Comparison of ENCODE assay signal across 8 cellular contexts in the genomic region with DNA sequence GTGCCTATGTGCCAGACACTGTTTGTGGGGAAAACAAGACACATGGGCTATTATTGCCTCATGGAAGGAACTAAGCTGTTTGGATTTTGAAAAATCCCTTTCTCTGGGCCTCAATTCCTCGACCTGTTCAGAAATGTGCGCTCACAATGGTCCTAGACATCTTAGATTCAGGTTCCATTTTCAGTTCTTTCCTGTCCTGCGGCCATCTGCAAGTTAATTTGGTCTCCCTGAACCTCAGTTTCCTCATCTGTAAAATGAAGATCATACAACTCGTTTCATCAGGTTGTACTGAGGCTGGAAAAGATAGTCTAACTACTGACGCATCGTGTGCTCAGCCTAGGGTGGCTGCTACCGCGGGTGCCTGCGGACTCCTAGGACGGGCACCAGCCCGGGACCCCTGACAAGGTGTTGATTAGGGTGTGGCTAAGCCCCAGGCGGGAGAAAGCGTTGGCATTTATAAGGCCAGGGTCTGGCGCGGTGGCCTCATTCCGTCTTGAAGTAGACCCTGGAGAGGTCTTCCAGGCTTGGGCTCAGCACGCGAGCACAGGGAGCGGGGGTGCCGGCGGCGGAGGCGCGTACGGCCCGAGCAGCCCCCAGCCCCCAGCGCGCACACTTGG. TPM values are rescaled to one million over a fixed set of nuclear protein-coding genes. Genes with fewer than 3 reads are reported as not detected.
DNase-seq lines count a peak whose midpoint lies in the region; ATAC-seq, FAIRE-seq and TF ChIP-seq lines count a peak whose summit lies in the region.

No MANE protein-coding gene starts in this region.

- peak overlapping the region; percentile 81 for H4K91ac ChIP-seq in IMR-90 (ENCODE audit: insufficient read depth, low read depth, low read length)

- POLR2A ChIA-PET in AG04450 (lab: Yijun Ruan, JAX) (interaction anchor here (0.5 to 1.0 kb wide), 4 partner anchors 29 to 156 kb away, joined by 3 to 7 read pairs (median 4); a partner anchor contains a TSS), IMR-90 (lab: Charles Lee; ENCODE audit: unreplicated experiment) (no interaction called here)

- peak overlapping the region; percentile 59; the same call in 1 of the 2 replicates for H2AK5ac ChIP-seq in IMR-90 (ENCODE audit: low read depth, low read length)

- H3K9me3 ChIP-seq in AG04450 (ENCODE audit: control insufficient read depth, insufficient read depth, low read length) (no peaks in the 10 kb centered on the region), IMR-90 (ENCODE audit: control insufficient read depth, insufficient read depth, low read length) (no peaks in the 10 kb centered on the region), ascending aorta (no peaks in the 10 kb centered on the region), keratinocyte (ENCODE audit: control insufficient read depth, low read depth, low read length) (no peaks in the 10 kb centered on the region)

- TF ChIP-seq CTCF in AG04450 (IDR thresholded peaks at IDR 0.05; ENCODE audit: low read depth, low read length) (no peak), IMR-90 (conservative IDR thresholded peaks at IDR 0.05; ENCODE audit: low read depth, low read length) (no peak; the same call in 1 of the 2 replicates), ascending aorta (IDR thresholded peaks at IDR 0.05) (no peak), keratinocyte (optimal IDR thresholded peaks at IDR 0.05 in 1 of 3, IDR thresholded peaks at IDR 0.05 in 1 of 3, conservative IDR thresholded peaks at IDR 0.05 in 1 of 3; ENCODE audit: extremely low read depth in 1 of 3, insufficient read depth in 2 of 3, low read length in 3 of 3) (no peak)

- H2BK15ac ChIP-seq in IMR-90 (ENCODE audit: low read depth, low read length) = no peak overlapping the region

- peak overlapping the region; percentile 77 for H3K4me2 ChIP-seq in IMR-90 (ENCODE audit: low read depth, low read length)
- peak overlapping the region; percentile 97 for H3K4me2 ChIP-seq in keratinocyte (ENCODE audit: control insufficient read depth, extremely low read depth, insufficient read depth, low read depth, low read length)

- H4K5ac ChIP-seq in IMR-90 (ENCODE audit: low read depth, low read length) = peak overlapping the region; percentile 43

- peak overlapping the region; percentile 98 for H2AK9ac ChIP-seq in IMR-90 (replicated peaks; ENCODE audit: low read depth, low read length, poor library complexity)

- H3K4me1 ChIP-seq in IMR-90 (ENCODE audit: control insufficient read depth, insufficient read depth, low read length) (peaks cover 2% of the 10 kb centered on the region), ascending aorta (peaks cover 4 to 12% of the 10 kb centered on the region in 2 donors), keratinocyte (ENCODE audit: control insufficient read depth, extremely low read depth, insufficient read depth, low read length) (peaks cover 27% of the 10 kb centered on the region)

- peak overlapping the region; percentile 98 for H2AFZ ChIP-seq in IMR-90 (replicated peaks; ENCODE audit: low read length, poor library complexity)
- H2AFZ ChIP-seq in keratinocyte (ENCODE audit: control insufficient read depth, low read length) = peak overlapping the region; percentile 90

- no peaks in the 10 kb centered on the region for H3K27me3 ChIP-seq in AG04450 (ENCODE audit: control insufficient read depth, insufficient read depth, low read length)
- no peaks in the 10 kb centered on the region for H3K27me3 ChIP-seq in IMR-90 (ENCODE audit: control insufficient read depth, insufficient read depth, low read length)
- no peaks in the 10 kb centered on the region for H3K27me3 ChIP-seq in ascending aorta
- no peaks in the 10 kb centered on the region for H3K27me3 ChIP-seq in keratinocyte (ENCODE audit: control insufficient read depth, extremely low read depth, insufficient read depth, low read length)

- H3K27ac ChIP-seq in AG04450 (ENCODE audit: low read depth, low read length) (peak overlapping the region; percentile 61), IMR-90 (ENCODE audit: insufficient read depth, low read length) (peak overlapping the region; percentile 75), ascending aorta (peak overlapping the region; percentile 81 to 87), keratinocyte (ENCODE audit: control insufficient read depth, insufficient read depth, low read length) (peak overlapping the region; percentile 42)

- TF ChIP-seq POLR2A in IMR-90 (IDR thresholded peaks at IDR 0.05; ENCODE audit: low read depth, low read length) = no peak

- ATAC-seq in GM19035 (IDR thresholded peaks at IDR 0.05; ENCODE audit: unreplicated experiment) = peak; percentile 16
- peak; percentile 40 for ATAC-seq in IMR-90 (ENCODE audit: low read depth)
- peak; percentile 42 for ATAC-seq in stimulated activated naive CD8-positive, alpha-beta T cell treated with anti-CD3 and anti-CD28 coated beads, Interleukin-15, Interleukin-2, amounts not matched to agents 100 U/mL and 50 U/mL, for 24 hours

- peak overlapping the region; percentile 94 to 96 for H4K8ac ChIP-seq in IMR-90 (ENCODE audit: low read depth in 2 of 2, low read length in 2 of 2)

- H3K9me1 ChIP-seq in IMR-90 (ENCODE audit: insufficient read depth, low read length) (peaks cover 3% of the 10 kb centered on the region; the same call in 1 of the 2 replicates), keratinocyte (ENCODE audit: control insufficient read depth, extremely low read depth, insufficient read depth, low read length) (peaks cover 5% of the 10 kb centered on the region)

- WGBS in IMR-90 (ENCODE audit: extremely low coverage in 2 of 2, insufficient read length in 1 of 2), 2 experiments = 29% methylated on average over 6 of the region's 28 CpGs; no CpG with 5 or more reads in 1 of the 2 experiments

- peak overlapping the region; percentile 55 for H2BK5ac ChIP-seq in IMR-90 (ENCODE audit: low read depth, low read length, poor library complexity, severe bottlenecking)

- no peak for TF ChIP-seq RAD21 in IMR-90 (IDR thresholded peaks at IDR 0.05; ENCODE audit: low read length)

- no peak overlapping the region for H2BK20ac ChIP-seq in IMR-90 (ENCODE audit: low read depth, low read length)

- FAIRE-seq in keratinocyte (lab: Jason Lieb, UNC) = no peak

- H3K4ac ChIP-seq in IMR-90 (ENCODE audit: low read depth, low read length) = peak overlapping the region; percentile 85

- H3K9ac ChIP-seq in IMR-90 (ENCODE audit: low read depth, low read length) (peak overlapping the region; percentile 88), keratinocyte (ENCODE audit: control insufficient read depth, extremely low read depth, insufficient read depth, low read length) (peak overlapping the region; percentile 87)

- peak overlapping the region; percentile 57; the same call in 1 of the 2 replicates for H3K56ac ChIP-seq in IMR-90 (ENCODE audit: extremely low read depth, insufficient read depth, low read length)

- H2BK120ac ChIP-seq in IMR-90 (ENCODE audit: low read depth, low read length) = peak overlapping the region; percentile 52; the same call in 1 of the 2 replicates

- BruUV-seq in IMR-90 (replicated peaks; lab: Mats Ljungman, UMichigan) = no TSS peak

- DNase-seq in AG04450 (ENCODE audit: low read depth, low spot score) (no peak), IMR-90 (no peak), ascending aorta (ENCODE audit: low spot score in 2 of 2) (no peak), keratinocyte (ENCODE audit: low read depth, low spot score) (no peak), H4 (ENCODE audit: low spot score) (no peak), HuH-7 (ENCODE audit: low spot score) (no peak)
- no peak for DNase-seq in stimulated activated naive CD8-positive, alpha-beta T cell treated with anti-CD3 and anti-CD28 coated beads, Interleukin-15, Interleukin-2, amounts not matched to agents 100 U/mL and 50 U/mL, for 24 hours

- CTCF ChIA-PET in AG04450 (lab: Charles Lee) = no interaction called here
- CTCF ChIA-PET in IMR-90 (lab: Yijun Ruan, JAX) = interaction anchor here (0.6 to 1.0 kb wide), 2 partner anchors 9 to 11 kb away, joined by 3 read pairs; no protein-coding TSS in a partner anchor

- H3K79me2 ChIP-seq in keratinocyte (ENCODE audit: control insufficient read depth, insufficient read depth, low read length) = peaks cover 44% of the 10 kb centered on the region

- peaks cover 37% of the 10 kb centered on the region for H4K20me1 ChIP-seq in IMR-90 (ENCODE audit: insufficient read depth, low read length)
- no peaks in the 10 kb centered on the region for H4K20me1 ChIP-seq in keratinocyte (ENCODE audit: control insufficient read depth, extremely low read depth, insufficient read depth, low read length)

- intact Hi-C loops in IMR-90 (cut with micrococcal nuclease) = loop anchor here (5.0 kb wide), 1 partner anchor 50 kb away; a partner anchor contains a TSS
- intact Hi-C loops in ascending aorta (cut with DNase I) = loop anchor here (5.0 kb wide), 1 partner anchor 50 kb away; a partner anchor contains a TSS

- in situ Hi-C loops in IMR-90 (cut with MboI; ENCODE audit: low sequenced_read_pairs) = no loop called here

- H3K79me1 ChIP-seq in IMR-90 (ENCODE audit: low read depth in 1 of 2, low read length in 2 of 2) = peaks cover 16 to 65% of the 10 kb centered on the region in 2 experiments

- H3K14ac ChIP-seq in IMR-90 (replicated peaks; ENCODE audit: low read depth, low read length) = peak overlapping the region; percentile 94; the same call in 1 of the 2 replicates

- no peak overlapping the region for H3K18ac ChIP-seq in IMR-90 (ENCODE audit: low read depth, low read length)

- H3K4me3 ChIP-seq in AG04450 (ENCODE audit: low read depth, low read length) = peak overlapping the region; percentile 78
- peak overlapping the region; percentile 88 for H3K4me3 ChIP-seq in IMR-90 (ENCODE audit: insufficient read depth, low read depth, low read length)
- peak overlapping the region; percentile 74 to 98 for H3K4me3 ChIP-seq in ascending aorta
- H3K4me3 ChIP-seq in keratinocyte (ENCODE audit: control insufficient read depth in 2 of 3, extremely low read depth in 1 of 3, insufficient read depth in 2 of 3, low read depth in 1 of 3, low read length in 3 of 3) = peak overlapping the region; percentile 69 to 89 (median 74)

- H3K23ac ChIP-seq in IMR-90 (ENCODE audit: low read depth, low read length) = peak overlapping the region; percentile 91

- dilution Hi-C loops in IMR-90 (cut with HindIII; ENCODE audit: low sequenced_read_pairs, unreplicated experiment) = no loop called here
- dilution Hi-C loops in keratinocyte (cut with MboI; ENCODE audit: extremely low pct_ligation_motif_present, low sequenced_read_pairs) = no loop called here

- H3K36me3 ChIP-seq in IMR-90 (ENCODE audit: control insufficient read depth, insufficient read depth, low read length) = peaks cover 2% of the 10 kb centered on the region; the same call in 1 of the 2 replicates
- peaks cover 0 to 7% of the 10 kb centered on the region in 2 donors for H3K36me3 ChIP-seq in ascending aorta
- H3K36me3 ChIP-seq in keratinocyte (ENCODE audit: control insufficient read depth in 2 of 2, extremely low read depth in 1 of 2, insufficient read depth in 2 of 2, low read length in 2 of 2) = peaks cover 4 to 6% of the 10 kb centered on the region in 2 experiments

RNA-seq across cellular contexts. Expression of a gene that starts 0.5 kb away (rescaled TPM):
- polyA plus RNA-seq in AG04450 (2011; rRNA removed) (27.5 and 30.8 TPM in 2 replicates), IMR-90 (2012; rRNA removed) (19.5 and 22.9 TPM in 2 replicates), keratinocyte (18.0 to 43.9 TPM (median 31.8 TPM) in 3 replicates)
- polyA minus RNA-seq in AG04450 (2011; rRNA and poly(A)+ RNA removed) = 29.7 and 31.1 TPM in 2 replicates
- total RNA-seq in IMR-90 (2012; rRNA removed) (40.7 and 44.4 TPM in 2 replicates), ascending aorta (22.6 TPM)
- polyA plus RNA-seq in IMR-90 (2012; cell fraction: cytosol; rRNA removed) = 5.5 and 9.2 TPM in 2 replicates
- 9.4 and 25.4 TPM in 2 replicates for polyA plus RNA-seq in IMR-90 (2012; cell fraction: nucleus; rRNA removed; ENCODE audit: low replicate concordance)
- 33.1 TPM for polyA plus RNA-seq in keratinocyte (2011; ENCODE audit: low read depth)
- 28.3 and 36.5 TPM in 2 replicates for polyA plus RNA-seq in keratinocyte (2011; cell fraction: cytosol; rRNA removed)
- polyA plus RNA-seq in keratinocyte (2011; cell fraction: nucleus; rRNA removed) = 28.0 and 33.4 TPM in 2 replicates
- polyA plus RNA-seq in keratinocyte (2012; ENCODE audit: low replicate concordance) = 17.5 and 36.3 TPM in 2 replicates
- polyA minus RNA-seq in keratinocyte = 16.7 to 31.0 TPM (median 23.8 TPM) in 3 replicates
- polyA minus RNA-seq in keratinocyte (2011; cell fraction: cytosol; rRNA and poly(A)+ RNA removed) = 34.1 TPM
- polyA minus RNA-seq in keratinocyte (2011; cell fraction: nucleus; rRNA and poly(A)+ RNA removed) = 16.0 and 25.8 TPM in 2 replicates
- total RNA-seq in H4 (2014; rRNA removed; shearing (Covaris generic)) = 38.3 and 48.1 TPM in 2 replicates

RNA-seq across cellular contexts. Expression of a gene that starts 35.4 kb away (rescaled TPM):
- polyA plus RNA-seq in AG04450 (2011; rRNA removed) = 32.4 and 41.1 TPM in 2 replicates
- 7.8 and 8.3 TPM in 2 replicates for polyA minus RNA-seq in AG04450 (2011; rRNA and poly(A)+ RNA removed)
- 23.8 and 34.2 TPM in 2 replicates for total RNA-seq in IMR-90 (2012; rRNA removed)
- 31.8 and 32.0 TPM in 2 replicates for polyA plus RNA-seq in IMR-90 (2012; rRNA removed)
- polyA plus RNA-seq in IMR-90 (2012; cell fraction: cytosol; rRNA removed) = 18.3 and 34.6 TPM in 2 replicates
- polyA plus RNA-seq in IMR-90 (2012; cell fraction: nucleus; rRNA removed; ENCODE audit: low replicate concordance) = 10.8 and 29.0 TPM in 2 replicates
- 60.1 TPM for total RNA-seq in ascending aorta
- 48.9 to 60.8 TPM (median 59.4 TPM) in 3 replicates for polyA plus RNA-seq in keratinocyte
- polyA plus RNA-seq in keratinocyte (2011; ENCODE audit: low read depth) = 17.9 TPM
- 54.3 and 63.7 TPM in 2 replicates for polyA plus RNA-seq in keratinocyte (2011; cell fraction: cytosol; rRNA removed)
- 35.8 and 46.7 TPM in 2 replicates for polyA plus RNA-seq in keratinocyte (2011; cell fraction: nucleus; rRNA removed)
- polyA plus RNA-seq in keratinocyte (2012; ENCODE audit: low replicate concordance) = 36.7 and 62.0 TPM in 2 replicates
- 13.4 to 15.6 TPM (median 14.4 TPM) in 3 replicates for polyA minus RNA-seq in keratinocyte
- 20.3 TPM for polyA minus RNA-seq in keratinocyte (2011; cell fraction: cytosol; rRNA and poly(A)+ RNA removed)
- 6.8 and 8.0 TPM in 2 replicates for polyA minus RNA-seq in keratinocyte (2011; cell fraction: nucleus; rRNA and poly(A)+ RNA removed)
- total RNA-seq in H4 (2014; rRNA removed; shearing (Covaris generic)) = 46.5 and 51.4 TPM in 2 replicates

RNA-seq across cellular contexts. Expression of a gene that starts 48.2 kb away (rescaled TPM):
- polyA plus RNA-seq in AG04450 (2011; rRNA removed) = 27.1 and 37.8 TPM in 2 replicates
- 28.3 and 39.5 TPM in 2 replicates for polyA minus RNA-seq in AG04450 (2011; rRNA and poly(A)+ RNA removed)
- total RNA-seq in IMR-90 (2012; rRNA removed) = 43.9 and 44.3 TPM in 2 replicates
- 78.6 and 88.5 TPM in 2 replicates for polyA plus RNA-seq in IMR-90 (2012; rRNA removed)
- polyA plus RNA-seq in IMR-90 (2012; cell fraction: cytosol; rRNA removed) = 47.5 and 98.1 TPM in 2 replicates
- 93.3 and 237 TPM in 2 replicates for polyA plus RNA-seq in IMR-90 (2012; cell fraction: nucleus; rRNA removed; ENCODE audit: low replicate concordance)
- 127 TPM for total RNA-seq in ascending aorta
- 51.7 to 81.7 TPM (median 73.9 TPM) in 3 replicates for polyA plus RNA-seq in keratinocyte
- 27.7 TPM for polyA plus RNA-seq in keratinocyte (2011; ENCODE audit: low read depth)
- polyA plus RNA-seq in keratinocyte (2011; cell fraction: cytosol; rRNA removed) = 58.6 and 99.6 TPM in 2 replicates
- polyA plus RNA-seq in keratinocyte (2011; cell fraction: nucleus; rRNA removed) = 63.3 and 92.1 TPM in 2 replicates
- polyA plus RNA-seq in keratinocyte (2012; ENCODE audit: low replicate concordance) = 61.1 and 73.9 TPM in 2 replicates
- polyA minus RNA-seq in keratinocyte = 54.5 to 70.5 TPM (median 61.2 TPM) in 3 replicates
- 134 TPM for polyA minus RNA-seq in keratinocyte (2011; cell fraction: cytosol; rRNA and poly(A)+ RNA removed)
- 29.7 and 39.1 TPM in 2 replicates for polyA minus RNA-seq in keratinocyte (2011; cell fraction: nucleus; rRNA and poly(A)+ RNA removed)
- 35.4 and 36.2 TPM in 2 replicates for total RNA-seq in H4 (2014; rRNA removed; shearing (Covaris generic))

RNA-seq across cellular contexts. Expression of a gene that starts 51.2 kb away (rescaled TPM):
- polyA plus RNA-seq in AG04450 (2011; rRNA removed) (1,898 and 2,055 TPM in 2 replicates), IMR-90 (2012; rRNA removed) (1,692 and 1,751 TPM in 2 replicates), keratinocyte (1,640 to 2,447 TPM (median 1,913 TPM) in 3 replicates)
- polyA minus RNA-seq in AG04450 (2011; rRNA and poly(A)+ RNA removed) = 413 and 429 TPM in 2 replicates
- total RNA-seq in IMR-90 (2012; rRNA removed) (452 and 980 TPM in 2 replicates), ascending aorta (462 TPM)
- 209 and 733 TPM in 2 replicates for polyA plus RNA-seq in IMR-90 (2012; cell fraction: cytosol; rRNA removed)
- polyA plus RNA-seq in IMR-90 (2012; cell fraction: nucleus; rRNA removed; ENCODE audit: low replicate concordance) = 34.7 and 396 TPM in 2 replicates
- polyA plus RNA-seq in keratinocyte (2011; ENCODE audit: low read depth) = 990 TPM
- 2,661 and 2,845 TPM in 2 replicates for polyA plus RNA-seq in keratinocyte (2011; cell fraction: cytosol; rRNA removed)
- polyA plus RNA-seq in keratinocyte (2011; cell fraction: nucleus; rRNA removed) = 618 and 843 TPM in 2 replicates
- polyA plus RNA-seq in keratinocyte (2012; ENCODE audit: low replicate concordance) = 2,405 and 3,359 TPM in 2 replicates
- polyA minus RNA-seq in keratinocyte = 477 to 652 TPM (median 620 TPM) in 3 replicates
- polyA minus RNA-seq in keratinocyte (2011; cell fraction: cytosol; rRNA and poly(A)+ RNA removed) = 678 TPM
- 138 and 247 TPM in 2 replicates for polyA minus RNA-seq in keratinocyte (2011; cell fraction: nucleus; rRNA and poly(A)+ RNA removed)
- total RNA-seq in H4 (2014; rRNA removed; shearing (Covaris generic)) = 1,241 and 1,313 TPM in 2 replicates

RNA-seq across cellular contexts. Expression of a gene that starts 57.8 kb away (rescaled TPM):
- polyA plus RNA-seq in AG04450 (2011; rRNA removed) (19.2 and 21.0 TPM in 2 replicates), IMR-90 (2012; rRNA removed) (39.9 and 44.5 TPM in 2 replicates), keratinocyte (52.8 to 68.3 TPM (median 66.9 TPM) in 3 replicates)
- polyA minus RNA-seq in AG04450 (2011; rRNA and poly(A)+ RNA removed) = 13.9 and 16.1 TPM in 2 replicates
- total RNA-seq in IMR-90 (2012; rRNA removed) (28.3 and 31.7 TPM in 2 replicates), ascending aorta (30.4 TPM)
- 35.1 and 46.3 TPM in 2 replicates for polyA plus RNA-seq in IMR-90 (2012; cell fraction: cytosol; rRNA removed)
- 56.9 and 85.3 TPM in 2 replicates for polyA plus RNA-seq in IMR-90 (2012; cell fraction: nucleus; rRNA removed; ENCODE audit: low replicate concordance)
- polyA plus RNA-seq in keratinocyte (2011; ENCODE audit: low read depth) = 16.0 TPM
- 32.5 and 51.1 TPM in 2 replicates for polyA plus RNA-seq in keratinocyte (2011; cell fraction: cytosol; rRNA removed)
- 58.9 and 68.1 TPM in 2 replicates for polyA plus RNA-seq in keratinocyte (2011; cell fraction: nucleus; rRNA removed)
- 31.5 and 55.2 TPM in 2 replicates for polyA plus RNA-seq in keratinocyte (2012; ENCODE audit: low replicate concordance)
- 37.5 to 51.9 TPM (median 38.4 TPM) in 3 replicates for polyA minus RNA-seq in keratinocyte
- 36.4 TPM for polyA minus RNA-seq in keratinocyte (2011; cell fraction: cytosol; rRNA and poly(A)+ RNA removed)
- 20.2 and 22.2 TPM in 2 replicates for polyA minus RNA-seq in keratinocyte (2011; cell fraction: nucleus; rRNA and poly(A)+ RNA removed)
- total RNA-seq in H4 (2014; rRNA removed; shearing (Covaris generic)) = 128 and 142 TPM in 2 replicates
